18 cellular contexts compared by ENCODE assay signal in the genomic region with DNA sequence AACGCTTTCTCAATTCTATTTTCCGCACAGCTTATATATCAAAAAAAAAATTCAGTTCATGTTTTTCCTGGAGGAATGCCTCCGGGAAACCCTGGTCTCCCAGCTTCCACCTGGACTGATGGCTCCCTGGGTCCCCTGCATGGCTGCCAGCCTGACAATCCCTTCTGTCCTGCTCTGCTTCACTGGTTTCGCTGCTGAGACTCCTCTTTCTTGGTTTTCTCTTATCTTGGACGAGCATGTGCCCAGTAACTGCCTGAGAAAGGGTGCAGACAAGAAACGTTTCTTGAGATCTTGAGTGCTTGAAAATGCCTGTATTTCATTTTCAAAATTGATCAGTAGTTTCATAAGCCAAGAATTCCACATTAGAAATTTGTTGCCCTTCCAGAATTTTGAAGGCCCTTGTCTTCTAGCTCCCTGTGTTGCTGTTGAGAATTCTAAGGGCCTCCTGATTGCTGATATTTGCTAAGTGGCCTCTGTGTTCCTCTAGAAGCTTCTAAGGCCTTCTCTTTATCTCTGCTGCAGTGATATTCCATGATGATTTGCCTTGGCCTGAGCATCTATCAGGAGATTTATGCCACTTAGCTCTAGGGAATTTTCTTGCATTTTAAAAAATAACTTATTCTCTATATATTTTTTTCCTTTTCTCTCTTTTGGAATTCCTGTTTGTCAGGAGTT. TPM values are rescaled to one million over a fixed set of nuclear protein-coding genes. Genes with fewer than 3 reads are reported as not detected.
DNase-seq lines count a peak whose midpoint lies in the region; ATAC-seq, FAIRE-seq and TF ChIP-seq lines count a peak whose summit lies in the region.
"Had no signal": no experiment of that assay in that cellular context is flagged by ENCODE, and none has a peak within 500 bp of the region (broad histone marks: within the 10 kb centered on the region; RNA-seq: fewer than 3 reads in every experiment).

No MANE protein-coding gene starts in this region.

- H3K9me3 ChIP-seq in HepG2 (ENCODE audit: low read length) (no peaks in the 10 kb centered on the region), right lobe of liver (no peaks in the 10 kb centered on the region), colonic mucosa (no peaks in the 10 kb centered on the region), mesenchymal stem cell (ENCODE audit: control insufficient read depth, low read length) (peaks cover 6% of the 10 kb centered on the region), SJCRH30 (replicated peaks) (no peaks in the 10 kb centered on the region), breast epithelium (no peaks in the 10 kb centered on the region)

- ATAC-seq in HepG2 (peak; percentile 43; the same call in 1 of the 3 replicates), right lobe of liver (no peak)

- no peak for DNase-seq in HepG2 (ENCODE audit: low spot score)
- DNase-seq in right lobe of liver, result no peak
- DNase-seq in colonic mucosa, result peak; percentile 11
- no peak for DNase-seq in mesenchymal stem cell
- DNase-seq in SJCRH30, result no peak
- DNase-seq in breast epithelium (ENCODE audit: low spot score in 2 of 2), result no peak
- no peak for DNase-seq in endothelial cell (ENCODE audit: low spot score)
- DNase-seq in SHP77 (lab: John Stamatoyannopoulos, UW), result no peak
- DNase-seq: Calu3, KG1, NCI-H1092, NCI-H2107, NCI-H345 had no signal

- TF ChIP-seq RAD21 in HepG2 (CRISPR knock-in tag; IDR thresholded peaks at IDR 0.05), result no peak

- H3K4ac ChIP-seq in mesenchymal stem cell (ENCODE audit: low read depth in 1 of 2, low read length in 2 of 2), result peak overlapping the region; percentile 40 to 70

- TF ChIP-seq EP300 in HepG2 (IDR thresholded peaks at IDR 0.05; ENCODE audit: low read depth in 2 of 2, low read length in 2 of 2) (no peak), HepG2 (CRISPR knock-in tag; IDR thresholded peaks at IDR 0.05; ENCODE audit: borderline replicate concordance) (no peak)

- H3K4me1 ChIP-seq in HepG2 (ENCODE audit: insufficient read depth, low read length), result peaks cover 39% of the 10 kb centered on the region
- peaks cover 0 to 20% (median 8%) of the 10 kb centered on the region in 4 donors for H3K4me1 ChIP-seq in right lobe of liver
- no peaks in the 10 kb centered on the region for H3K4me1 ChIP-seq in colonic mucosa
- peaks cover 11% of the 10 kb centered on the region for H3K4me1 ChIP-seq in mesenchymal stem cell (ENCODE audit: control insufficient read depth, insufficient read depth, low read depth, low read length)
- H3K4me1 ChIP-seq in SJCRH30, result peaks cover 8% of the 10 kb centered on the region
- H3K4me1 ChIP-seq in breast epithelium, result no peaks in the 10 kb centered on the region

- POLR2A ChIA-PET in HepG2 (lab: Yijun Ruan, JAX), result interaction anchor here (0.9 kb wide), 1 partner anchor 67 kb away, joined by 3 read pairs; no protein-coding TSS in a partner anchor

- H3K79me2 ChIP-seq in HepG2 (ENCODE audit: insufficient read depth, low read length), result no peaks in the 10 kb centered on the region

- H2BK12ac ChIP-seq in mesenchymal stem cell (ENCODE audit: low read length in 2 of 2), result peak overlapping the region; percentile 51 to 78

- peak overlapping the region; percentile 16 for H2AK5ac ChIP-seq in mesenchymal stem cell (ENCODE audit: low read length, severe bottlenecking)

- FAIRE-seq in HepG2 (lab: Jason Lieb, UNC), result no peak
- FAIRE-seq: G401.6, GM12892, GM19239, HTR-8/SVneo had no signal

- H3K27ac Mint-ChIP-seq in endothelial cell (ENCODE audit: unreplicated experiment), result no peak overlapping the region

- in situ Hi-C loops in HepG2 (cut with HindIII; ENCODE audit: extremely low pct_ligation_motif_present, low pct_unique_long_range_greater_than_20kb), result no loop called here

- H3K27me3 ChIP-seq in HepG2 (ENCODE audit: control insufficient read depth in 1 of 2, insufficient read depth in 2 of 2, low read length in 2 of 2) (no peaks in the 10 kb centered on the region), right lobe of liver (no peaks in the 10 kb centered on the region), colonic mucosa (no peaks in the 10 kb centered on the region), mesenchymal stem cell (ENCODE audit: control insufficient read depth in 1 of 2, insufficient read depth in 1 of 2, low read length in 2 of 2) (peaks cover 0 to 14% of the 10 kb centered on the region in 2 experiments), SJCRH30 (no peaks in the 10 kb centered on the region), breast epithelium (no peaks in the 10 kb centered on the region)

- no peak overlapping the region for H2BK5ac ChIP-seq in mesenchymal stem cell (ENCODE audit: low read depth, low read length, poor library complexity, severe bottlenecking)

- no peaks in the 10 kb centered on the region for H3K9me3 Mint-ChIP-seq in endothelial cell (ENCODE audit: unreplicated experiment)

- peaks cover 3% of the 10 kb centered on the region for H3K4me1 Mint-ChIP-seq in endothelial cell (ENCODE audit: unreplicated experiment)

- peak overlapping the region; percentile 30 for H2BK120ac ChIP-seq in mesenchymal stem cell (ENCODE audit: low read depth, low read length)

- H3K4me2 ChIP-seq in HepG2 (ENCODE audit: low read depth, low read length) (peak overlapping the region; percentile 19; the same call in 1 of the 2 replicates), mesenchymal stem cell (ENCODE audit: low read length, poor library complexity, severe bottlenecking) (peak overlapping the region; percentile 34)

- H3K27ac ChIP-seq in HepG2 (ENCODE audit: extremely low read length, insufficient read depth, low read length), result peak overlapping the region; percentile 29
- peak overlapping the region in 1 of 3 donors; percentile 94 for H3K27ac ChIP-seq in right lobe of liver
- no peak overlapping the region for H3K27ac ChIP-seq in colonic mucosa
- peak overlapping the region; percentile 48 for H3K27ac ChIP-seq in mesenchymal stem cell (ENCODE audit: low read length, poor library complexity, severe bottlenecking)
- no peak overlapping the region for H3K27ac ChIP-seq in SJCRH30
- H3K27ac ChIP-seq in breast epithelium, result no peak overlapping the region

- CTCF ChIA-PET in HepG2 (lab: Yijun Ruan, JAX; ENCODE audit: low intra/inter-chr PET ratio, low total read pairs), result no interaction called here

- peaks cover 6% of the 10 kb centered on the region for H3K36me3 Mint-ChIP-seq in endothelial cell (ENCODE audit: low read depth, unreplicated experiment)
- H3K36me3 Mint-ChIP-seq: CD14-positive monocyte had no signal

- BruUV-seq in HepG2 (replicated peaks; lab: Mats Ljungman, UMichigan), result no TSS peak

- H3K36me3 ChIP-seq in HepG2 (replicated peaks in 1 of 2; ENCODE audit: control insufficient read depth in 1 of 2, insufficient read depth in 2 of 2, low read length in 2 of 2), result no peaks in the 10 kb centered on the region
- no peaks in the 10 kb centered on the region for H3K36me3 ChIP-seq in right lobe of liver
- no peaks in the 10 kb centered on the region for H3K36me3 ChIP-seq in colonic mucosa
- H3K36me3 ChIP-seq in mesenchymal stem cell (ENCODE audit: control insufficient read depth in 1 of 2, insufficient read depth in 2 of 2, low read depth in 1 of 2, low read length in 2 of 2), result no peaks in the 10 kb centered on the region
- H3K36me3 ChIP-seq in SJCRH30, result no peaks in the 10 kb centered on the region
- H3K36me3 ChIP-seq in breast epithelium, result no peaks in the 10 kb centered on the region

- H3K27me3 Mint-ChIP-seq in endothelial cell (ENCODE audit: unreplicated experiment), result peaks cover 6% of the 10 kb centered on the region

- H4K91ac ChIP-seq in mesenchymal stem cell (ENCODE audit: low read length), result no peak overlapping the region

- intact Hi-C loops in HepG2 (cut with micrococcal nuclease; ENCODE audit: unreplicated experiment) (no loop called here), right lobe of liver (cut with DNase I) (no loop called here), colonic mucosa (cut with DNase I) (no loop called here), breast epithelium (cut with DNase I; ENCODE audit: low total_unique reads) (no loop called here)

- WGBS in HepG2 (ENCODE audit: low lambda C conversion rate), result 42% methylated on average over 6 of the region's 6 CpGs
- WGBS in right lobe of liver (ENCODE audit: insufficient coverage, low coverage, low lambda C conversion rate, missing lambda C conversion rate), result 89% methylated on average over 6 of the region's 6 CpGs
- 92% methylated on average over 5 of the region's 6 CpGs for WGBS in mesenchymal stem cell

- no peaks in the 10 kb centered on the region for H3K79me1 ChIP-seq in mesenchymal stem cell (replicated peaks; ENCODE audit: low read length, poor library complexity, severe bottlenecking)

- H2AFZ ChIP-seq in HepG2 (ENCODE audit: low read length) (no peak overlapping the region), mesenchymal stem cell (ENCODE audit: low read depth, low read length) (no peak overlapping the region)

- H3K23ac ChIP-seq in mesenchymal stem cell (ENCODE audit: low read length in 2 of 2), result no peak overlapping the region

- TF ChIP-seq CTCF in HepG2 (CRISPR knock-in tag; IDR thresholded peaks at IDR 0.05) (no peak), right lobe of liver (IDR thresholded peaks at IDR 0.05) (no peak), colonic mucosa (IDR thresholded peaks at IDR 0.05) (no peak), breast epithelium (IDR thresholded peaks at IDR 0.05) (no peak), endothelial cell (IDR thresholded peaks at IDR 0.05; ENCODE audit: unreplicated experiment) (no peak)

- TF ChIP-seq POLR2A in HepG2 (IDR thresholded peaks at IDR 0.05; ENCODE audit: insufficient read depth in 1 of 2, low read depth in 2 of 2, low read length in 2 of 2) (no peak), right lobe of liver (IDR thresholded peaks at IDR 0.05) (no peak), breast epithelium (IDR thresholded peaks at IDR 0.05) (no peak)

- H4K8ac ChIP-seq in mesenchymal stem cell (ENCODE audit: low read length), result no peak overlapping the region

- H4K20me1 ChIP-seq in HepG2 (ENCODE audit: insufficient read depth, low read length), result no peaks in the 10 kb centered on the region

- no peak overlapping the region for H3K9ac ChIP-seq in HepG2 (ENCODE audit: insufficient read depth, low read depth, low read length)
- H3K9ac ChIP-seq in colonic mucosa (ENCODE audit: low read depth in 2 of 2, low read length in 2 of 2), result no peak overlapping the region
- no peak overlapping the region for H3K9ac ChIP-seq in mesenchymal stem cell (ENCODE audit: low read length)

- H3K14ac ChIP-seq in mesenchymal stem cell (ENCODE audit: low read length in 2 of 2), result no peak overlapping the region

- H3K4me3 ChIP-seq in HepG2 (replicated peaks in 1 of 3; ENCODE audit: insufficient read depth in 1 of 3, low read depth in 2 of 3, low read length in 3 of 3) (no peak overlapping the region), right lobe of liver (no peak overlapping the region), colonic mucosa (no peak overlapping the region), mesenchymal stem cell (ENCODE audit: insufficient read depth in 1 of 2, low read depth in 1 of 2, low read length in 2 of 2) (no peak overlapping the region), SJCRH30 (no peak overlapping the region), breast epithelium (no peak overlapping the region)

- H2BK15ac ChIP-seq in mesenchymal stem cell (ENCODE audit: low read depth, poor library complexity, severe bottlenecking), result peak overlapping the region; percentile 74

- peak overlapping the region; percentile 28 to 60 for H3K18ac ChIP-seq in mesenchymal stem cell (ENCODE audit: low read depth in 1 of 2, low read length in 2 of 2)

- no peak overlapping the region for H3K4me3 Mint-ChIP-seq in endothelial cell (ENCODE audit: unreplicated experiment)
- H3K4me3 Mint-ChIP-seq: CD14-positive monocyte had no signal

RNA-seq across cellular contexts. Expression of a gene that starts 44.7 kb away (rescaled TPM):
- total RNA-seq in HepG2 (2016; rRNA removed; fragmentation: Illumina TruSeq; extraction: Trizol) (24.6 and 28.2 TPM in 2 replicates), right lobe of liver (100 to 1,000 TPM in 4 of 6 experiments, 10 to 100 TPM in 2; 38.3 to 252 (median 129) TPM), colonic mucosa (100 to 1,000 TPM; 110 to 185 TPM), breast epithelium (10 to 100 TPM; 48.0 to 60.0 (median 57.5) TPM), endothelial cell (ENCODE audit: unreplicated experiment) (74.2 TPM)
- total RNA-seq in HepG2 (2016; cell fraction: cytosol; rRNA removed; fragmentation: Illumina TruSeq; extraction: Trizol; ENCODE audit: low read depth), result 3.8 and 4.0 TPM in 2 replicates
- 23.9 and 25.8 TPM in 2 replicates for total RNA-seq in HepG2 (2016; cell fraction: insoluble cytoplasmic fraction; rRNA removed; fragmentation: Illumina TruSeq; extraction: Trizol)
- total RNA-seq in HepG2 (2016; cell fraction: membrane; rRNA removed; fragmentation: Illumina TruSeq; extraction: Trizol), result 12.7 and 13.7 TPM in 2 replicates
- total RNA-seq in HepG2 (2016; cell fraction: nucleus; rRNA removed; fragmentation: Illumina TruSeq; extraction: Trizol), result 18.7 and 22.0 TPM in 2 replicates
- 64.4 and 71.4 TPM in 2 replicates for polyA plus RNA-seq in HepG2 (2011; rRNA removed)
- polyA plus RNA-seq in HepG2 (2011; cell fraction: cytosol; rRNA removed), result 35.2 and 41.5 TPM in 2 replicates
- 84.4 and 87.5 TPM in 2 replicates for polyA plus RNA-seq in HepG2 (2011; cell fraction: nucleus; rRNA removed)
- polyA plus RNA-seq in HepG2 (2012), result 88.7 and 93.9 TPM in 2 replicates
- 4.9 and 5.3 TPM in 2 replicates for polyA plus RNA-seq in HepG2 (2016; cell fraction: cytosol; fragmentation: Illumina TruSeq; extraction: Trizol; ENCODE audit: low read depth)
- polyA plus RNA-seq in HepG2 (2016; cell fraction: insoluble cytoplasmic fraction; fragmentation: Illumina TruSeq; extraction: Trizol; ENCODE audit: low read depth), result 32.4 and 34.7 TPM in 2 replicates
- polyA plus RNA-seq in HepG2 (2016; cell fraction: membrane; fragmentation: Illumina TruSeq; extraction: Trizol; ENCODE audit: low read depth), result 11.1 and 13.2 TPM in 2 replicates
- polyA plus RNA-seq in HepG2 (2016; cell fraction: nucleus; fragmentation: Illumina TruSeq; extraction: Trizol; ENCODE audit: insufficient read depth, low read depth), result 37.6 and 39.9 TPM in 2 replicates
- 29.2 and 54.2 TPM in 2 replicates for polyA minus RNA-seq in HepG2 (2011; rRNA and poly(A)+ RNA removed; ENCODE audit: low replicate concordance)
- 54.7 and 59.7 TPM in 2 replicates for polyA minus RNA-seq in HepG2 (2011; cell fraction: cytosol; rRNA and poly(A)+ RNA removed)
- 39.1 and 52.8 TPM in 2 replicates for polyA minus RNA-seq in HepG2 (2011; cell fraction: nucleus; rRNA and poly(A)+ RNA removed)
- polyA plus RNA-seq in mesenchymal stem cell (2013, experiment 1 of 2), result 85.3 TPM
- 83.5 TPM for polyA plus RNA-seq in mesenchymal stem cell (2013, experiment 2 of 2)
- 10.6 and 11.8 TPM in 2 replicates for total RNA-seq in SJCRH30 (2014; rRNA removed; shearing (Covaris generic))

Comparison
In these comparisons a context has a peak if more than half of its experiments do, and no peak if none do; other contexts are left out.
1. H3K27ac ChIP-seq: peak in HepG2 (single experiment) and mesenchymal stem cell (single experiment); none in colonic mucosa (single experiment), SJCRH30 (single experiment) and breast epithelium (0 of 2).